In the genomic region with DNA sequence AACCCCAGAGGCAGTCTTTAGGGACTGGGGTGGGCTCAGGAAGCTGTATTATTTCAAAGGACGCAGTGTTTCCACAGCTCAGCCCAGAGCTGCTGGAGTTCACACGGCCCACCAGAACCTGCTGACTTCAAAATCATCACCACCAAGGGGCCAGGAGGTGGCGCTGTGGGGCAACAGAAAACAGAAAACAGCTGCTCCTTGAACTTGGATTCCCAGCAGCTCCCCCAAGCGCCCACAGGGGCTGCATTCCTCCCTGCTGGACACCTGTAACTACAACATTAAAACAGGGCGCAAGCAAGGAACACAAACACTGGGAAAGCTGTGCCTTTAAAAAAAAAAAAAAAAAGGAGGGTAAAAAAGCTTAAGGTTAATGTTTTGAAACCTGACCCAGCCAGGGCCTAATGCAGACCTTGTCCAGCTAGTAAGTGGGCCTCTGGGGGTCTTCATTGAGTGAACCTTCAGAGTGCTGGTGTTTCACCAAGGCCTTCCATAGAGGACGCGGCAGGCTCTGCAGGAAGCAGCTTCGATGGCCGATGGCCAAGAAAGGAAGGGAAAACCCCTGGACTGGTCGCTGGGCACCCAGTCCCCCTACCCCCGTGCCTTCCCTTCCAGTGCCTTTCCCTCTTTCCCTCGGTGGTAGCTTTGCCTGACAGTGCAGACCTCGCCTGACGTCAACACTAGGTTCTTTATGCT, we compare ENCODE assay signal across 8 cellular contexts. TPM values are rescaled to one million over a fixed set of nuclear protein-coding genes. Genes with fewer than 3 reads are reported as not detected.
DNase-seq lines count a peak whose midpoint lies in the region; ATAC-seq, FAIRE-seq and TF ChIP-seq lines count a peak whose summit lies in the region.

No MANE protein-coding gene starts in this region.

- no peaks in the 10 kb centered on the region for H3F3A ChIP-seq in neural progenitor cell (ENCODE audit: low read depth)

- H3K4me3 Mint-ChIP-seq in neural progenitor cell = peak overlapping the region; percentile 53

- TF ChIP-seq CTCF in neural progenitor cell (IDR thresholded peaks at IDR 0.05) = peak; percentile 91

- H3K36me3 ChIP-seq in MG63 (no peaks in the 10 kb centered on the region), neural progenitor cell (no peaks in the 10 kb centered on the region)

- DNase-seq in GM12892 (ENCODE audit: insufficient read length) (peak; percentile 78), MG63 (peak; percentile 80), RPMI7951 (ENCODE audit: low read depth) (peak; percentile 80), activated T-helper 1 cell treated with Interleukin-2 at 50 U/mL for 16 hours (ENCODE audit: low read depth) (peak; percentile 48), fibroblast of the conjunctiva (ENCODE audit: low read depth) (peak; percentile 81), neural progenitor cell (ENCODE audit: low spot score) (peak; percentile 74)
- DNase-seq in stimulated activated naive CD8-positive, alpha-beta T cell treated with anti-CD3 and anti-CD28 coated beads, Interleukin-15, Interleukin-2, amounts not matched to agents 100 U/mL and 50 U/mL, for 24 hours = peak; percentile 79

- H3K27me3 Mint-ChIP-seq in neural progenitor cell (ENCODE audit: insufficient read depth, low read depth) = peaks cover 13% of the 10 kb centered on the region

- H3K27ac ChIP-seq in neural progenitor cell = no peak overlapping the region

- peak; percentile 84 for FAIRE-seq in GM12892 (lab: Jason Lieb, UNC)

- H2AFZ ChIP-seq in neural progenitor cell (replicated peaks) = no peak overlapping the region

- H3K9me3 Mint-ChIP-seq in neural progenitor cell = no peaks in the 10 kb centered on the region

- no peaks in the 10 kb centered on the region for H3K27me3 ChIP-seq in MG63
- no peaks in the 10 kb centered on the region for H3K27me3 ChIP-seq in neural progenitor cell

- peak; percentile 81 for ATAC-seq in stimulated activated naive CD8-positive, alpha-beta T cell treated with anti-CD3 and anti-CD28 coated beads, Interleukin-15, Interleukin-2, amounts not matched to agents 100 U/mL and 50 U/mL, for 24 hours
- no peak for ATAC-seq in GM19328 (IDR thresholded peaks at IDR 0.05; ENCODE audit: unreplicated experiment)

- no peak for TF ChIP-seq POLR2A in GM12892 (IDR thresholded peaks at IDR 0.05; ENCODE audit: low read depth, low read length)

- H3K9me3 ChIP-seq in MG63 (no peaks in the 10 kb centered on the region), neural progenitor cell (ENCODE audit: low read depth) (no peaks in the 10 kb centered on the region)

- no peak overlapping the region for H3K4me2 ChIP-seq in neural progenitor cell

- no peak overlapping the region for H3K9ac ChIP-seq in neural progenitor cell

- peak overlapping the region; percentile 74 for H3K27ac Mint-ChIP-seq in neural progenitor cell

- no peaks in the 10 kb centered on the region for H3K79me2 ChIP-seq in neural progenitor cell (ENCODE audit: low read depth)

- H4K20me1 ChIP-seq in neural progenitor cell (ENCODE audit: low read depth) = peaks cover 4% of the 10 kb centered on the region

- no peaks in the 10 kb centered on the region for H3K4me1 ChIP-seq in neural progenitor cell

- H3K4me1 Mint-ChIP-seq in neural progenitor cell = peaks cover 23% of the 10 kb centered on the region

- no peak overlapping the region for H3K4me3 ChIP-seq in MG63
- H3K4me3 ChIP-seq in neural progenitor cell = no peak overlapping the region

- H3K36me3 Mint-ChIP-seq in neural progenitor cell = no peaks in the 10 kb centered on the region

RNA-seq across cellular contexts. Expression of gene MLPH, which starts 25.9 kb away (rescaled TPM):
- not detected for polyA plus RNA-seq in GM12892 (2012; ENCODE audit: missing spikeins)
- total RNA-seq in MG63 (2014; rRNA removed; shearing (Covaris generic); ENCODE audit: low replicate concordance) = 0.59 TPM in 1 of 2 replicates, not detected in the other
- total RNA-seq in RPMI7951 (2014; rRNA removed; shearing (Covaris generic)) = 121 and 159 TPM in 2 replicates
- not detected in 2 replicates for total RNA-seq in neural progenitor cell (ENCODE audit: low replicate concordance)

RNA-seq across cellular contexts. Expression of gene PRLH, which starts 53.5 kb away (rescaled TPM):
- polyA plus RNA-seq in GM12892 (2012; ENCODE audit: missing spikeins) = not detected
- total RNA-seq in MG63 (2014; rRNA removed; shearing (Covaris generic); ENCODE audit: low replicate concordance) = not detected in 2 replicates
- not detected in 2 replicates for total RNA-seq in RPMI7951 (2014; rRNA removed; shearing (Covaris generic))
- total RNA-seq in neural progenitor cell (ENCODE audit: low replicate concordance) = not detected in 2 replicates

Comparison
In these comparisons a context has a peak if more than half of its experiments do, and no peak if none do; other contexts are left out.
1. RNA of gene MLPH, which starts 25.9 kb away (total RNA-seq): 121 to 159 TPM in RPMI7951; 0.59 TPM in MG63 and not detected in neural progenitor cell; every median in the first group is over 10 times any median in the second.
2. Peak in every context shown above with its lines, with median percentiles within 50 percentile points of each other: DNase-seq.